Comparison of ENCODE assay signal across 8 cellular contexts in the genomic region with DNA sequence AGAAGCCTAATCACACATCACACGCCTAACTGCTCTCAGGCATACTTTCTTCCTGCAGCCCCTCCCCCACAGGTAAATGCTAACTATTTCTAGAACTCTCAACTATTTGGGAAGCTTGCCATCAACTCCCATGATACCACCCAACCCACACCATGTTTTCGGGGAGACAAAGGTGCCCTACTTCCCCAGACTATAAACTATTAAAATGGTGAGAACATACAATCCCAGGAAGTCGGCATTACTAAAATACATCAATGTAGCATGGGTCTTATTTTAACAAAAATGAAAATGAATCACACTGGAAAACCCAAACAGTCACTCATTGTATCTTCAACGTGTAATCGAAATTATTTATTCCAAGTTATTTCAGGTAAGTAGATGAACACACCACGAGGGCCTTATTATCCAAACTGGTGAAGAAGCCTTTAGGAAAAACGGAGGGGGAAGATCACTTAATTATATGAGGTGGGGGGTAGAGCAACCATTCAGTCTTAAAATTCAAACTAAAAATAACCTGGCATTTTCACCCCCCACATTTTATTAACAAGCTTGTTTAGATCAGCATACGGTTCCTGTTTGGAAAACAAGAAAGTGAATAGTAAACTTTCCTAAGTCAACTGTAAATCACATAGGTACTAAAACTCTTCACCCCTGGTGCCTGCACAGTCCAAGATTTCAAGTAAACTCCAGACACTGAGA. TPM values are rescaled to one million over a fixed set of nuclear protein-coding genes. Genes with fewer than 3 reads are reported as not detected.
DNase-seq lines count a peak whose midpoint lies in the region; ATAC-seq and TF ChIP-seq lines count a peak whose summit lies in the region.

No MANE protein-coding gene starts in this region.

- peaks cover 35% of the 10 kb centered on the region for H3K36me3 Mint-ChIP-seq in activated CD8-positive, alpha-beta memory T cell treated with anti-CD3 and anti-CD28 coated beads, Interleukin-2, amount 10 ng/mL, durations not matched to agents 7 days and 5 days

- peak overlapping the region; percentile 95 for H3K4me3 Mint-ChIP-seq in activated CD8-positive, alpha-beta memory T cell treated with anti-CD3 and anti-CD28 coated beads, Interleukin-2, amount 10 ng/mL, durations not matched to agents 7 days and 5 days

- no peak for TF ChIP-seq POLR2A in prostate gland (IDR thresholded peaks at IDR 0.05)

- no peaks in the 10 kb centered on the region for H3K9me3 Mint-ChIP-seq in activated CD8-positive, alpha-beta memory T cell treated with anti-CD3 and anti-CD28 coated beads, Interleukin-2, amount 10 ng/mL, durations not matched to agents 7 days and 5 days (ENCODE audit: low read depth)

- peak overlapping the region; percentile 95 for H3K27ac Mint-ChIP-seq in activated CD8-positive, alpha-beta memory T cell treated with anti-CD3 and anti-CD28 coated beads, Interleukin-2, amount 10 ng/mL, durations not matched to agents 7 days and 5 days

- TF ChIP-seq CTCF in foreskin keratinocyte (conservative IDR thresholded peaks at IDR 0.05) (no peak), prostate gland (IDR thresholded peaks at IDR 0.05) (no peak), GM20000 (IDR thresholded peaks at IDR 0.05; ENCODE audit: extremely low read depth, missing control alignments) (no peak)

- intact Hi-C loops in prostate gland (cut with DNase I) = loop anchor here (5.0 to 10.0 kb wide), 5 partner anchors 97 to 1132 kb away; no protein-coding TSS in a partner anchor

- CTCF ChIA-PET in activated CD8-positive, alpha-beta memory T cell treated with anti-CD3 and anti-CD28 coated beads, Interleukin-2, amount 10 ng/mL, durations not matched to agents 7 days and 5 days (lab: Charles Lee) = interaction anchor here (1.2 to 5.2 kb wide), 2 partner anchors 165 to 323 kb away, joined by 3 to 45 read pairs; no protein-coding TSS in a partner anchor

- H3K4me3 ChIP-seq in prostate gland = peak overlapping the region; percentile 86 to 100

- peaks cover 60% of the 10 kb centered on the region for H3K4me1 Mint-ChIP-seq in activated CD8-positive, alpha-beta memory T cell treated with anti-CD3 and anti-CD28 coated beads, Interleukin-2, amount 10 ng/mL, durations not matched to agents 7 days and 5 days

- peak; percentile 48 for DNase-seq in Daoy (ENCODE audit: low read depth)
- DNase-seq in Kasumi-1 (lab: John Stamatoyannopoulos, UW) = peak; percentile 51 to 61
- DNase-seq in activated CD8-positive, alpha-beta memory T cell treated with anti-CD3 and anti-CD28 coated beads, Interleukin-2, amount 10 ng/mL, durations not matched to agents 7 days and 5 days = no peak
- peak in 1 of 2 donors; percentile 34 for DNase-seq in foreskin keratinocyte
- peak; percentile 60 for DNase-seq in prostate gland (ENCODE audit: low spot score)
- no peak for DNase-seq in GM20000 (ENCODE audit: low spot score)

- peak overlapping the region; percentile 97 for H3K27ac ChIP-seq in foreskin keratinocyte
- H3K27ac ChIP-seq in prostate gland = peak overlapping the region; percentile 97 to 99

- 5% methylated on average over 8 of the region's 8 CpGs for WGBS in prostate gland

- no peaks in the 10 kb centered on the region for H3K27me3 Mint-ChIP-seq in activated CD8-positive, alpha-beta memory T cell treated with anti-CD3 and anti-CD28 coated beads, Interleukin-2, amount 10 ng/mL, durations not matched to agents 7 days and 5 days

- H3K9me3 ChIP-seq in prostate gland = no peaks in the 10 kb centered on the region

- peaks cover 33% of the 10 kb centered on the region for H3K4me1 ChIP-seq in foreskin keratinocyte
- peaks cover 3% of the 10 kb centered on the region for H3K4me1 ChIP-seq in prostate gland (replicated peaks)

- H3K36me3 ChIP-seq in prostate gland = no peaks in the 10 kb centered on the region

- H3K27me3 ChIP-seq in foreskin keratinocyte = no peaks in the 10 kb centered on the region
- no peaks in the 10 kb centered on the region for H3K27me3 ChIP-seq in prostate gland (replicated peaks; ENCODE audit: insufficient read depth)

- ATAC-seq in activated CD8-positive, alpha-beta memory T cell treated with anti-CD3 and anti-CD28 coated beads, Interleukin-2, amount 10 ng/mL, durations not matched to agents 7 days and 5 days = no peak
- no peak for ATAC-seq in foreskin keratinocyte
- ATAC-seq in GM21381 (IDR thresholded peaks at IDR 0.05; ENCODE audit: unreplicated experiment) = no peak
- ATAC-seq in GM18858 (IDR thresholded peaks at IDR 0.05; ENCODE audit: unreplicated experiment) = no peak

RNA-seq across cellular contexts. Expression of a gene that starts 1.9 kb away (rescaled TPM):
- 88.4 and 100 TPM in 2 replicates for total RNA-seq in Daoy (2014; rRNA removed; shearing (Covaris generic))
- total RNA-seq in activated CD8-positive, alpha-beta memory T cell treated with anti-CD3 and anti-CD28 coated beads, Interleukin-2, amount 10 ng/mL, durations not matched to agents 7 days and 5 days = 100 to 1,000 TPM; 143 to 214 TPM
- total RNA-seq in foreskin keratinocyte (100 and 107 TPM in 2 replicates), prostate gland (100 to 1,000 TPM in 1 of 2 donors, 10 to 100 TPM in 1; 75.8 to 156 TPM)
- 25.8 and 29.6 TPM in 2 replicates for polyA plus RNA-seq in foreskin keratinocyte

Comparison
In these comparisons a context has a peak if more than half of its experiments do, and no peak if none do; other contexts are left out.
1. DNase-seq: peak in Daoy (single experiment), Kasumi-1 (2 of 2) and prostate gland (single experiment); none in activated CD8-positive, alpha-beta memory T cell treated with anti-CD3 and anti-CD28 coated beads, Interleukin-2, amount 10 ng/mL, durations not matched to agents 7 days and 5 days (single experiment) and GM20000 (single experiment).